ENCODE assay signal across 21 cellular contexts in genomic region chrX:72778146-72778545, GRCh38. TPM values are rescaled to one million over a fixed set of nuclear protein-coding genes. Genes with fewer than 3 reads are reported as not detected.
"Had no signal": no experiment of that assay in that cellular context is flagged by ENCODE, and none has a peak within 500 bp of the region (broad histone marks: within the 10 kb centered on the region; RNA-seq: fewer than 3 reads in every experiment).

No MANE protein-coding gene starts in this region.

RNA-seq across cellular contexts. Expression of gene DMRTC1B, which starts 1.5 kb away (rescaled TPM):
- total RNA-seq: left cardiac atrium, left ventricle myocardium inferior, myocyte, osteoblast, posterior vena cava, psoas muscle, tibial nerve, urinary bladder, vagina had no signal
- polyA plus RNA-seq: keratinocyte, psoas muscle had no signal

RNA-seq across cellular contexts. Expression of gene FAM236B, which starts 4.3 kb away (rescaled TPM):
- total RNA-seq: left cardiac atrium; left ventricle myocardium inferior; lower leg skin; lung; mesothelial cell of epicardium; mononuclear cell; myocyte; naive thymus-derived CD8-positive, alpha-beta T cell; neural crest cell; osteoblast; posterior vena cava; psoas muscle; sigmoid colon; spleen; temporal lobe; tibial nerve; urinary bladder; vagina had no signal
- polyA plus RNA-seq: keratinocyte; lung; naive thymus-derived CD8-positive, alpha-beta T cell; psoas muscle; sigmoid colon; small intestine; spleen; thymus; urinary bladder had no signal

RNA-seq across cellular contexts. Expression of gene FAM236D, which starts 29.9 kb away (rescaled TPM):
- total RNA-seq: left cardiac atrium; left ventricle myocardium inferior; lower leg skin; lung; mesothelial cell of epicardium; mononuclear cell; myocyte; naive thymus-derived CD8-positive, alpha-beta T cell; neural crest cell; osteoblast; posterior vena cava; psoas muscle; sigmoid colon; spleen; temporal lobe; tibial nerve; urinary bladder; vagina had no signal
- polyA plus RNA-seq: keratinocyte; lung; naive thymus-derived CD8-positive, alpha-beta T cell; psoas muscle; sigmoid colon; small intestine; spleen; thymus; urinary bladder had no signal
